Comparison of ENCODE assay signal across 22 cellular contexts in genomic region chr3:180321534-180321933, GRCh38.
"Had no signal": no experiment of that assay in that cellular context is flagged by ENCODE, and none has a peak within 500 bp of the region (broad histone marks: within the 10 kb centered on the region; RNA-seq: fewer than 3 reads in every experiment).

No MANE protein-coding gene starts in this region.

- H3K4me3 ChIP-seq: coronary artery, dorsolateral prefrontal cortex, esophagus muscularis mucosa, gastroesophageal sphincter, heart left ventricle, hepatocyte, left lung, lower lobe of right lung, mucosa of descending colon had no signal

- ATAC-seq: foreskin keratinocyte, gastroesophageal sphincter, heart left ventricle, left cardiac atrium, left lung, left ventricle myocardium superior, lower lobe of right lung, mucosa of descending colon had no signal

- H3K9me3 ChIP-seq: esophagus muscularis mucosa, gastroesophageal sphincter, heart left ventricle, left lung, lower lobe of right lung had no signal

- DNase-seq: dermis blood vessel endothelial cell; dorsolateral prefrontal cortex; effector CD4-positive, alpha-beta T cell; effector memory CD4-positive, alpha-beta T cell; foreskin keratinocyte; heart left ventricle; hypothalamus; immature natural killer cell; islet precursor cell; kidney; kidney glomerular epithelial cell; left cardiac atrium; left lung; left ventricle myocardium superior; lower lobe of right lung; mesenchymal stem cell; mucosa of descending colon; naive B cell had no signal

- H3K27me3 ChIP-seq: dorsolateral prefrontal cortex, esophagus muscularis mucosa, foreskin keratinocyte, gastroesophageal sphincter, hepatocyte, left lung had no signal

- H3K36me3 ChIP-seq: esophagus muscularis mucosa, gastroesophageal sphincter, heart left ventricle, left lung, lower lobe of right lung had no signal

- H3K4me2 ChIP-seq: hepatocyte had no signal

- H3K79me2 ChIP-seq: hepatocyte had no signal

- H2AFZ ChIP-seq: hepatocyte had no signal

- H3K27ac ChIP-seq: coronary artery, dorsolateral prefrontal cortex, esophagus muscularis mucosa, foreskin keratinocyte, gastroesophageal sphincter, heart left ventricle, hepatocyte, left lung, lower lobe of right lung had no signal

- H3K4me1 ChIP-seq: esophagus muscularis mucosa, foreskin keratinocyte, gastroesophageal sphincter, heart left ventricle, left lung, lower lobe of right lung had no signal
